ENCODE assay signal across 1 cellular context in the genomic region with DNA sequence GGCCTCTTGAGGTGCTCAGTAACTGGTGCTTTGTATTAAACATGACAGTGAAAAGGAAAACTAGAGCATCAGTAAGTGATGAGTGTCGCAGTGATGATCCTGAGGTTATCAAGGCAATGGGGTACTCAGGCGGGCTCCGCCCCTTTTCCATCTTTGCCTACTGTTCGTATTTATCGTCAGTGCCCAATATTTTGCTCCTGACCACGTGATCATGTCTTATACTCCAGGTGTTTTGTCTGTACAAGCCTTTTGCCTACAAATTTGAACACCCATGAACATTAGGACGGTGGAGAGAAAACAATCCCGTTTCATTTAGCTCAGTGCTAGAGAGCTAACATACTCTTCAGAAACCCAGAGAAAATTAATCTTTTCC.
TF ChIP-seq lines count a peak whose summit lies in the region.

No MANE protein-coding gene starts in this region.

TF ChIP-seq in IMR-90, 13 proteins besides CTCF, POLR2A, EP300 and RAD21:
- TF ChIP-seq USF2 (IDR thresholded peaks at IDR 0.05; ENCODE audit: low read depth, low read length) = peak; percentile 9; the same call in 1 of the 2 replicates
